Comparison of ENCODE assay signal across 13 cellular contexts in genomic region chr10:89346264-89346971, GRCh38. TPM values are rescaled to one million over a fixed set of nuclear protein-coding genes. Genes with fewer than 3 reads are reported as not detected.
DNase-seq lines count a peak whose midpoint lies in the region; ATAC-seq, FAIRE-seq and TF ChIP-seq lines count a peak whose summit lies in the region.
"Had no signal": no experiment of that assay in that cellular context is flagged by ENCODE, and none has a peak within 500 bp of the region (broad histone marks: within the 10 kb centered on the region; RNA-seq: fewer than 3 reads in every experiment).

No MANE protein-coding gene starts in this region.

- H3K27me3 ChIP-seq in H7 (ENCODE audit: control insufficient read depth, insufficient read depth, low read length) (no peaks in the 10 kb centered on the region), PC-9 (ENCODE audit: insufficient read depth, low read depth) (no peaks in the 10 kb centered on the region), pancreas (no peaks in the 10 kb centered on the region), uterus (no peaks in the 10 kb centered on the region), brain microvascular endothelial cell (replicated peaks) (no peaks in the 10 kb centered on the region)

- TF ChIP-seq CTCF in PC-9 (conservative IDR thresholded peaks at IDR 0.05) (no peak), fibroblast of villous mesenchyme (IDR thresholded peaks at IDR 0.05; ENCODE audit: insufficient read depth, low read depth, low read length) (no peak), pancreas (IDR thresholded peaks at IDR 0.05) (no peak), uterus (IDR thresholded peaks at IDR 0.05) (no peak), brain microvascular endothelial cell (IDR thresholded peaks at IDR 0.05; ENCODE audit: low read depth, low read length, missing control alignments) (no peak)

- H3K27ac ChIP-seq in PC-9 (peak overlapping the region; percentile 95), pancreas (peak overlapping the region in 2 of 4 donors; percentile 18 to 22), uterus (peak overlapping the region in 1 of 2 donors; percentile 66), brain microvascular endothelial cell (no peak overlapping the region)
- H3K27ac ChIP-seq: HL-60 had no signal

- in situ Hi-C loops in brain microvascular endothelial cell (cut with HindIII; ENCODE audit: low pct_ligation_motif_present, low sequenced_read_pairs) = no loop called here

- BruUV-seq in PC-9 (replicated peaks; lab: Mats Ljungman, UMichigan) = no TSS peak

- ATAC-seq in pancreas (peak in 3 of 4 donors; percentile 25 to 67 (median 47)), GM19467 (IDR thresholded peaks at IDR 0.05; ENCODE audit: unreplicated experiment) (no peak)
- ATAC-seq: stimulated activated memory B cell treated with anti-CD40 and anti-IgM and Interleukin-4, amounts not matched to agents 10 μg/mL and 1 μg/mL and 100 μg/mL, for 72 hours had no signal

- H3K4me2 ChIP-seq in PC-9 = peak overlapping the region; percentile 54

- H3K4me3 ChIP-seq in H7 (ENCODE audit: insufficient read depth, low read depth, low read length) = no peak overlapping the region
- no peak overlapping the region for H3K4me3 ChIP-seq in PC-9
- H3K4me3 ChIP-seq in fibroblast of villous mesenchyme (ENCODE audit: low read depth, low read length) = no peak overlapping the region
- no peak overlapping the region for H3K4me3 ChIP-seq in pancreas
- H3K4me3 ChIP-seq in uterus = no peak overlapping the region
- H3K4me3 ChIP-seq in brain microvascular endothelial cell (ENCODE audit: low read depth, low read length) = no peak overlapping the region

- FAIRE-seq in pancreas (lab: Jason Lieb, UNC) = peak; percentile 39

- 0 out of 2 replicates have a peak overlapping the region, but pooled peaks have one; percentile 56 for H2AFZ ChIP-seq in PC-9

- H3K36me3 ChIP-seq in H7 (replicated peaks; ENCODE audit: control insufficient read depth, insufficient read depth, low read length) = no peaks in the 10 kb centered on the region
- H3K36me3 ChIP-seq in PC-9 (ENCODE audit: low read depth) = no peaks in the 10 kb centered on the region
- H3K36me3 ChIP-seq in pancreas = no peaks in the 10 kb centered on the region
- no peaks in the 10 kb centered on the region for H3K36me3 ChIP-seq in uterus
- H3K36me3 ChIP-seq in brain microvascular endothelial cell (replicated peaks) = no peaks in the 10 kb centered on the region

- TF ChIP-seq POLR2A in uterus (IDR thresholded peaks at IDR 0.05) = peak in 1 of 2 donors; percentile 16

- H3K9me3 ChIP-seq in PC-9 (ENCODE audit: insufficient read depth, low read depth) (no peaks in the 10 kb centered on the region), pancreas (no peaks in the 10 kb centered on the region), uterus (no peaks in the 10 kb centered on the region)

- POLR2A ChIA-PET in PC-9 (lab: Charles Lee; ENCODE audit: unreplicated experiment) = interaction anchor here (0.6 to 0.9 kb wide), 2 partner anchors 26 to 85 kb away, joined by 4 to 11 read pairs; no protein-coding TSS in a partner anchor

- DNase-seq in H7 = peak; percentile 12
- peak in 1 of 2 experiments; percentile 86 for DNase-seq in PC-9
- DNase-seq in fibroblast of villous mesenchyme (ENCODE audit: low read depth) = peak; percentile 87
- no peak for DNase-seq in pancreas
- no peak for DNase-seq in uterus
- no peak for DNase-seq in brain microvascular endothelial cell
- DNase-seq in activated T-cell treated with anti-CD3 and anti-CD28 coated beads for 4 hours = no peak
- DNase-seq: DND-41, NCI-H2171 treated with DMSO at 0.1 percent for 48 hours, T1000 had no signal

- CTCF ChIA-PET in PC-9 (lab: Charles Lee) = no interaction called here

- intact Hi-C loops in PC-9 (cut with micrococcal nuclease; ENCODE audit: unreplicated experiment) (no loop called here), pancreas (cut with DNase I) (no loop called here), uterus (cut with DNase I; ENCODE audit: low total_unique reads) (no loop called here)

- no peaks in the 10 kb centered on the region for H4K20me1 ChIP-seq in PC-9 (ENCODE audit: insufficient read depth)

- H3K9me2 ChIP-seq in PC-9 (ENCODE audit: insufficient read depth) = no peaks in the 10 kb centered on the region

- WGBS in pancreas, 2 donors = 68 to 79% methylated on average over 3 of the region's 3 CpGs

- no peaks in the 10 kb centered on the region for H3K79me2 ChIP-seq in PC-9 (ENCODE audit: low read depth)

- H3F3A ChIP-seq in PC-9 (ENCODE audit: insufficient read depth, low read depth) = peaks cover 33% of the 10 kb centered on the region

- peaks cover 36% of the 10 kb centered on the region for H3K4me1 ChIP-seq in PC-9 (replicated peaks; ENCODE audit: insufficient read depth)
- peaks cover 0 to 5% (median 3%) of the 10 kb centered on the region in 3 donors for H3K4me1 ChIP-seq in pancreas
- H3K4me1 ChIP-seq in uterus = peaks cover 0 to 11% of the 10 kb centered on the region in 2 donors

RNA-seq across cellular contexts. Expression of gene IFIT3, which starts 18.6 kb away (rescaled TPM):
- total RNA-seq in H7 (2014; rRNA removed; shearing (Covaris generic)) = 0.22 and 0.45 TPM in 2 replicates
- total RNA-seq in PC-9 (2021) (6.2 and 7.2 TPM in 2 replicates), fibroblast of villous mesenchyme (61.8 and 90.2 TPM in 2 replicates), pancreas (10 to 100 TPM in 1 of 6 donors, 1 to 10 TPM in 5; 2.3 to 11.6 (median 3.9) TPM), uterus (10 to 100 TPM in 2 of 4 donors, 1 to 10 TPM in 2; 6.9 to 25.3 (median 15.6) TPM)
- polyA plus RNA-seq in pancreas = 1 to 10 TPM; 2.3 to 4.6 TPM

RNA-seq across cellular contexts. Expression of gene IFIT1B, which starts 31.4 kb away (rescaled TPM):
- total RNA-seq in H7 (2014; rRNA removed; shearing (Covaris generic)) = not detected in 2 replicates
- total RNA-seq in PC-9 (2021) (not detected in 2 replicates), fibroblast of villous mesenchyme (under 0.01 TPM in 1 of 2 replicates, not detected in the other), pancreas (not detected), uterus (1 to 10 TPM in 1 of 4 donors, not detected in 3; 1.1 TPM)
- under 1 TPM in 1 of 2 donors, not detected in 1; 0.05 TPM for polyA plus RNA-seq in pancreas

RNA-seq across cellular contexts. Expression of gene IFIT2, which starts 44.6 kb away (rescaled TPM):
- 0.18 and 0.45 TPM in 2 replicates for total RNA-seq in H7 (2014; rRNA removed; shearing (Covaris generic))
- total RNA-seq in PC-9 (2021) (3.6 and 4.4 TPM in 2 replicates), fibroblast of villous mesenchyme (10.3 and 22.9 TPM in 2 replicates), pancreas (1 to 10 TPM; 1.3 to 7.5 (median 1.7) TPM), uterus (10 to 100 TPM in 1 of 4 donors, 1 to 10 TPM in 3; 1.5 to 17.7 (median 6.1) TPM)
- polyA plus RNA-seq in pancreas = 1 to 10 TPM; 1.5 to 1.6 TPM

RNA-seq across cellular contexts. Expression of gene IFIT1, which starts 46.0 kb away (rescaled TPM):
- total RNA-seq in H7 (2014; rRNA removed; shearing (Covaris generic)) = 3.7 and 4.0 TPM in 2 replicates
- 3.4 TPM in 2 replicates for total RNA-seq in PC-9 (2021)
- 32.9 and 70.8 TPM in 2 replicates for total RNA-seq in fibroblast of villous mesenchyme
- total RNA-seq in pancreas = 1 to 10 TPM; 2.4 to 9.3 (median 3.8) TPM
- 10 to 100 TPM in 1 of 2 donors, 1 to 10 TPM in 1; 4.0 to 11.4 TPM for polyA plus RNA-seq in pancreas
- 10 to 100 TPM; 13.5 to 27.4 (median 19.7) TPM for total RNA-seq in uterus

Comparison
In these comparisons a context has a peak if more than half of its experiments do, and no peak if none do; other contexts are left out.
1. DNase-seq: peak in H7 (single experiment) and fibroblast of villous mesenchyme (single experiment); none in pancreas (0 of 6), uterus (0 of 2), brain microvascular endothelial cell (single experiment) and activated T-cell treated with anti-CD3 and anti-CD28 coated beads for 4 hours (single experiment).